11 cellular contexts compared by ENCODE assay signal in genomic region chr5:172904312-172904642, GRCh38. TPM values are rescaled to one million over a fixed set of nuclear protein-coding genes. Genes with fewer than 3 reads are reported as not detected.
A peak's percentile ranks its signal among the peaks of the same experiment; 100 is the strongest.
DNase-seq lines count a peak whose midpoint lies in the region; ATAC-seq, FAIRE-seq and TF ChIP-seq lines count a peak whose summit lies in the region.
"Had no signal": no experiment of that assay in that cellular context is flagged by ENCODE, and none has a peak within 500 bp of the region (broad histone marks: within the 10 kb centered on the region; RNA-seq: fewer than 3 reads in every experiment).

No MANE protein-coding gene starts in this region.

- H3K4me3 ChIP-seq in cardiac muscle cell = no peak overlapping the region
- H3K4me3 ChIP-seq in esophagus squamous epithelium = no peak overlapping the region
- H3K4me3 ChIP-seq in pancreas = no peak overlapping the region
- H3K4me3 ChIP-seq in vagina = no peak overlapping the region
- H3K4me3 ChIP-seq in A673 (ENCODE audit: low read depth, low read length, poor library complexity, severe bottlenecking) = no peak overlapping the region

- POLR2A ChIA-PET in activated CD4-positive, alpha-beta memory T cell treated with anti-CD3 and anti-CD28 coated beads, Interleukin-2, amount 10 ng/mL, durations not matched to agents 7 days and 5 days (lab: Charles Lee) = no interaction called here
- POLR2A ChIA-PET in A673 (lab: Charles Lee; ENCODE audit: low non-redundant PET) = no interaction called here

- H3K36me3 Mint-ChIP-seq in activated CD4-positive, alpha-beta memory T cell treated with anti-CD3 and anti-CD28 coated beads, Interleukin-2, amount 10 ng/mL, durations not matched to agents 7 days and 5 days (ENCODE audit: low read depth) = no peaks in the 10 kb centered on the region

- BruUV-seq in A673 (replicated peaks; lab: Mats Ljungman, UMichigan) = no TSS peak

- TF ChIP-seq CTCF in cardiac muscle cell (IDR thresholded peaks at IDR 0.05; ENCODE audit: low read depth, low read length) = no peak
- no peak for TF ChIP-seq CTCF in esophagus squamous epithelium (IDR thresholded peaks at IDR 0.05)
- no peak for TF ChIP-seq CTCF in pancreas (IDR thresholded peaks at IDR 0.05)
- no peak for TF ChIP-seq CTCF in vagina (IDR thresholded peaks at IDR 0.05)
- TF ChIP-seq CTCF in A673 (conservative IDR thresholded peaks at IDR 0.05; ENCODE audit: low read depth, low read length) = no peak

- no peak overlapping the region for H3K27ac Mint-ChIP-seq in activated CD4-positive, alpha-beta memory T cell treated with anti-CD3 and anti-CD28 coated beads, Interleukin-2, amount 10 ng/mL, durations not matched to agents 7 days and 5 days
- peak overlapping the region in 1 of 2 donors; percentile 79 for H3K27ac Mint-ChIP-seq in stimulated activated naive CD8-positive, alpha-beta T cell treated with anti-CD3 and anti-CD28 coated beads, Interleukin-15, amount 100 ng/mL, for 72 hours
- H3K27ac Mint-ChIP-seq: activated T-cell treated with anti-CD3 and anti-CD28 coated beads, Interleukin-2, amount 50 U/mL, for 72 hours had no signal

- no peak for TF ChIP-seq POLR2A in esophagus squamous epithelium (IDR thresholded peaks at IDR 0.05)
- TF ChIP-seq POLR2A in vagina (IDR thresholded peaks at IDR 0.05) = no peak

- H3K36me3 ChIP-seq in cardiac muscle cell = no peaks in the 10 kb centered on the region
- peaks cover 0 to 19% (median 0%) of the 10 kb centered on the region in 3 donors for H3K36me3 ChIP-seq in esophagus squamous epithelium
- peaks cover 0 to 8% (median 4%) of the 10 kb centered on the region in 3 donors for H3K36me3 ChIP-seq in pancreas
- H3K36me3 ChIP-seq in vagina = no peaks in the 10 kb centered on the region
- H3K36me3 ChIP-seq in A673 (ENCODE audit: insufficient read depth, low read length, poor library complexity, severe bottlenecking) = no peaks in the 10 kb centered on the region

- H3K4me1 Mint-ChIP-seq in activated CD4-positive, alpha-beta memory T cell treated with anti-CD3 and anti-CD28 coated beads, Interleukin-2, amount 10 ng/mL, durations not matched to agents 7 days and 5 days = no peaks in the 10 kb centered on the region
- peaks cover 21% of the 10 kb centered on the region for H3K4me1 Mint-ChIP-seq in stimulated activated naive CD8-positive, alpha-beta T cell treated with anti-CD3 and anti-CD28 coated beads, Interleukin-15, amount 100 ng/mL, for 72 hours

- no peak for FAIRE-seq in pancreas (lab: Jason Lieb, UNC)
- FAIRE-seq: A204.1, TTC549 had no signal

- H3K4me1 ChIP-seq in cardiac muscle cell (ENCODE audit: low read depth) = peaks cover 9% of the 10 kb centered on the region
- H3K4me1 ChIP-seq in esophagus squamous epithelium = peaks cover 38 to 72% (median 48%) of the 10 kb centered on the region in 3 donors
- peaks cover 29 to 52% (median 45%) of the 10 kb centered on the region in 3 donors for H3K4me1 ChIP-seq in pancreas
- H3K4me1 ChIP-seq in vagina = peaks cover 83% of the 10 kb centered on the region
- H3K4me1 ChIP-seq in A673 (ENCODE audit: insufficient read depth, low read length, poor library complexity, severe bottlenecking) = no peaks in the 10 kb centered on the region

- ATAC-seq in pancreas = no peak
- no peak for ATAC-seq in stimulated activated naive CD8-positive, alpha-beta T cell treated with anti-CD3 and anti-CD28 coated beads, Interleukin-15, amount 100 ng/mL, for 72 hours
- ATAC-seq: activated T-cell treated with anti-CD3 and anti-CD28 coated beads, Interleukin-2, amount 50 U/mL, for 72 hours had no signal

- DNase-seq in cardiac muscle cell (ENCODE audit: low read depth in 1 of 2, low spot score in 1 of 2) = no peak
- DNase-seq in cardiac septum (ENCODE audit: low spot score) = no peak
- DNase-seq in esophagus squamous epithelium (lab: John Stamatoyannopoulos, UW) = no peak
- no peak for DNase-seq in pancreas
- no peak for DNase-seq in vagina (ENCODE audit: extremely low spot score in 2 of 2)
- DNase-seq in activated CD4-positive, alpha-beta memory T cell treated with anti-CD3 and anti-CD28 coated beads, Interleukin-2, amount 10 ng/mL, durations not matched to agents 7 days and 5 days = no peak
- no peak for DNase-seq in A673 (ENCODE audit: low spot score)
- DNase-seq in stimulated activated naive CD8-positive, alpha-beta T cell treated with anti-CD3 and anti-CD28 coated beads, Interleukin-15, amount 100 ng/mL, for 72 hours = no peak
- DNase-seq: activated T-cell treated with anti-CD3 and anti-CD28 coated beads, Interleukin-2, amount 50 U/mL, for 72 hours had no signal

- WGBS in esophagus squamous epithelium, 2 donors = 74 to 90% methylated on average over 2 to 3 of the region's 4 CpGs
- WGBS in pancreas, 2 donors = 40 to 43% methylated on average over 4 of the region's 4 CpGs

- CTCF ChIA-PET in activated CD4-positive, alpha-beta memory T cell treated with anti-CD3 and anti-CD28 coated beads, Interleukin-2, amount 10 ng/mL, durations not matched to agents 7 days and 5 days (lab: Charles Lee) = interaction anchor here (1.1 to 2.0 kb wide), 2 partner anchors 188 to 190 kb away, joined by 3 to 5 read pairs; no protein-coding TSS in a partner anchor
- CTCF ChIA-PET in A673 (lab: Charles Lee) = no interaction called here

- no peak overlapping the region for H3K4me3 Mint-ChIP-seq in activated CD4-positive, alpha-beta memory T cell treated with anti-CD3 and anti-CD28 coated beads, Interleukin-2, amount 10 ng/mL, durations not matched to agents 7 days and 5 days
- H3K4me3 Mint-ChIP-seq in stimulated activated naive CD8-positive, alpha-beta T cell treated with anti-CD3 and anti-CD28 coated beads, Interleukin-15, amount 100 ng/mL, for 72 hours = no peak overlapping the region
- H3K4me3 Mint-ChIP-seq: activated T-cell treated with anti-CD3 and anti-CD28 coated beads, Interleukin-2, amount 50 U/mL, for 72 hours had no signal

- no peaks in the 10 kb centered on the region for H3K27me3 ChIP-seq in cardiac muscle cell
- no peaks in the 10 kb centered on the region for H3K27me3 ChIP-seq in esophagus squamous epithelium
- H3K27me3 ChIP-seq in pancreas = no peaks in the 10 kb centered on the region
- H3K27me3 ChIP-seq in vagina = no peaks in the 10 kb centered on the region
- H3K27me3 ChIP-seq in A673 (replicated peaks; ENCODE audit: insufficient read depth, low read depth, low read length, poor library complexity) = no peaks in the 10 kb centered on the region

- no peaks in the 10 kb centered on the region for H3K9me3 Mint-ChIP-seq in activated CD4-positive, alpha-beta memory T cell treated with anti-CD3 and anti-CD28 coated beads, Interleukin-2, amount 10 ng/mL, durations not matched to agents 7 days and 5 days
- no peaks in the 10 kb centered on the region for H3K9me3 Mint-ChIP-seq in stimulated activated naive CD8-positive, alpha-beta T cell treated with anti-CD3 and anti-CD28 coated beads, Interleukin-15, amount 100 ng/mL, for 72 hours
- H3K9me3 Mint-ChIP-seq: activated T-cell treated with anti-CD3 and anti-CD28 coated beads, Interleukin-2, amount 50 U/mL, for 72 hours had no signal

- intact Hi-C loops in cardiac septum (cut with DNase I) = loop anchor here (5.0 kb wide), 1 partner anchor 37 kb away; no protein-coding TSS in a partner anchor
- intact Hi-C loops in esophagus squamous epithelium (cut with DNase I) = loop anchor here (10.0 kb wide), 1 partner anchor 129 kb away; the partner anchor contains the start of gene DUSP1
- intact Hi-C loops in pancreas (cut with DNase I) = loop anchor here in 1 of 3 donors (10.0 kb wide), 1 partner anchor 129 kb away; the partner anchor contains the start of gene DUSP1
- intact Hi-C loops in vagina (cut with DNase I) = loop anchor here (5.0 to 10.0 kb wide), 2 partner anchors 137 to 189 kb away; no protein-coding TSS in a partner anchor
- intact Hi-C loops in A673 (cut with micrococcal nuclease; ENCODE audit: unreplicated experiment) = no loop called here

- H3K9me3 ChIP-seq in cardiac muscle cell (ENCODE audit: low read depth) = no peaks in the 10 kb centered on the region
- no peaks in the 10 kb centered on the region for H3K9me3 ChIP-seq in esophagus squamous epithelium
- no peaks in the 10 kb centered on the region for H3K9me3 ChIP-seq in pancreas
- no peaks in the 10 kb centered on the region for H3K9me3 ChIP-seq in vagina
- no peaks in the 10 kb centered on the region for H3K9me3 ChIP-seq in A673 (ENCODE audit: low read depth, low read length, poor library complexity, severe bottlenecking)

- no peaks in the 10 kb centered on the region for H3K27me3 Mint-ChIP-seq in activated CD4-positive, alpha-beta memory T cell treated with anti-CD3 and anti-CD28 coated beads, Interleukin-2, amount 10 ng/mL, durations not matched to agents 7 days and 5 days
- H3K27me3 Mint-ChIP-seq in stimulated activated naive CD8-positive, alpha-beta T cell treated with anti-CD3 and anti-CD28 coated beads, Interleukin-15, amount 100 ng/mL, for 72 hours = no peaks in the 10 kb centered on the region

- peak overlapping the region; percentile 12 for H3K27ac ChIP-seq in cardiac muscle cell
- H3K27ac ChIP-seq in esophagus squamous epithelium = peak overlapping the region; percentile 86 to 96 (median 92)
- peak overlapping the region; percentile 99 to 100 (median 99) for H3K27ac ChIP-seq in pancreas
- peak overlapping the region; percentile 95 for H3K27ac ChIP-seq in vagina
- H3K27ac ChIP-seq in A673 (ENCODE audit: low read depth, low read length, poor library complexity, severe bottlenecking) = no peak overlapping the region

RNA-seq across cellular contexts. Expression of gene RPL26L1, which starts 54.9 kb away (rescaled TPM):
- total RNA-seq in cardiac muscle cell = 56.7 and 73.4 TPM in 2 replicates
- 91.4 and 108 TPM in 2 replicates for polyA plus RNA-seq in cardiac muscle cell
- 28.1 TPM for total RNA-seq in cardiac septum
- total RNA-seq in esophagus squamous epithelium = 10 to 100 TPM; 28.6 to 45.9 (median 34.8) TPM
- total RNA-seq in pancreas = 10 to 100 TPM in 3 of 6 donors, 1 to 10 TPM in 3; 6.2 to 13.7 (median 10.1) TPM
- polyA plus RNA-seq in pancreas = 10 to 100 TPM; 19.3 to 29.5 TPM
- 17.7 TPM for total RNA-seq in vagina
- 10 to 100 TPM; 36.2 to 38.7 TPM for total RNA-seq in activated CD4-positive, alpha-beta memory T cell treated with anti-CD3 and anti-CD28 coated beads, Interleukin-2, amount 10 ng/mL, durations not matched to agents 7 days and 5 days
- total RNA-seq in A673 (2021) = 60.6 and 61.1 TPM in 2 replicates
